In genomic region chr16:11604783-11605563, GRCh38 we compare ENCODE assay signal across 11 cellular contexts. TPM values are rescaled to one million over a fixed set of nuclear protein-coding genes. Genes with fewer than 3 reads are reported as not detected.
DNase-seq lines count a peak whose midpoint lies in the region; ATAC-seq and TF ChIP-seq lines count a peak whose summit lies in the region.
"Had no signal": no experiment of that assay in that cellular context is flagged by ENCODE, and none has a peak within 500 bp of the region (broad histone marks: within the 10 kb centered on the region; RNA-seq: fewer than 3 reads in every experiment).

No MANE protein-coding gene starts in this region.

- no peaks in the 10 kb centered on the region for H3K9me2 ChIP-seq in PC-9 (ENCODE audit: insufficient read depth)

- no peak overlapping the region for H3K4me2 ChIP-seq in PC-9

- intact Hi-C loops in PC-9 (cut with micrococcal nuclease; ENCODE audit: unreplicated experiment): no loop called here

- H3K27me3 ChIP-seq in gastroesophageal sphincter: peaks cover 8% of the 10 kb centered on the region
- no peaks in the 10 kb centered on the region for H3K27me3 ChIP-seq in mucosa of rectum (ENCODE audit: control insufficient read depth in 2 of 2, insufficient read depth in 2 of 2, low read length in 2 of 2)
- no peaks in the 10 kb centered on the region for H3K27me3 ChIP-seq in tibial nerve
- no peaks in the 10 kb centered on the region for H3K27me3 ChIP-seq in PC-9 (ENCODE audit: insufficient read depth, low read depth)

- no peak for TF ChIP-seq POLR2A in gastroesophageal sphincter (IDR thresholded peaks at IDR 0.05)
- no peak for TF ChIP-seq POLR2A in tibial nerve (IDR thresholded peaks at IDR 0.05)

- H3K27ac ChIP-seq in adipose tissue (ENCODE audit: low read depth, low read length): peak overlapping the region; percentile 54
- peak overlapping the region in 3 of 4 donors; percentile 37 to 70 (median 62) for H3K27ac ChIP-seq in gastroesophageal sphincter
- H3K27ac ChIP-seq in mucosa of rectum (ENCODE audit: low read depth in 2 of 2, low read length in 2 of 2): peak overlapping the region; percentile 38 to 40
- peak overlapping the region in 3 of 4 donors; percentile 31 to 67 (median 39) for H3K27ac ChIP-seq in tibial nerve
- H3K27ac ChIP-seq in PC-9: no peak overlapping the region

- DNase-seq in tibial nerve (ENCODE audit: low spot score in 2 of 2) (no peak), ACHN (no peak), mesenteric fat pad (ENCODE audit: low spot score) (no peak), PC-9 (no peak)
- DNase-seq: activated CD4-positive, alpha-beta T cell treated with anti-CD3 and anti-CD28 coated beads, Interleukin-2, amount 10 ng/mL, durations not matched to agents 7 days and 5 days; cortex of kidney; NCI-H774 had no signal

- WGBS in adipose tissue, 3 donors: 53 to 60% (median 54%) methylated on average over 21 of the region's 21 CpGs
- WGBS in gastroesophageal sphincter (ENCODE audit: low coverage in 1 of 2), 2 donors: 24 to 51% methylated on average over 3 to 9 of the region's 21 CpGs
- WGBS in tibial nerve, 2 donors: 64 to 74% methylated on average over 21 of the region's 21 CpGs

- no TSS peak for BruUV-seq in PC-9 (replicated peaks; lab: Mats Ljungman, UMichigan)

- TF ChIP-seq CTCF in gastroesophageal sphincter (IDR thresholded peaks at IDR 0.05) (no peak), tibial nerve (IDR thresholded peaks at IDR 0.05) (no peak), PC-9 (conservative IDR thresholded peaks at IDR 0.05) (no peak)

- ATAC-seq in gastroesophageal sphincter (peak; percentile 74), HG02981 (IDR thresholded peaks at IDR 0.05; ENCODE audit: unreplicated experiment) (no peak)

- H3K4me1 ChIP-seq in gastroesophageal sphincter (peaks cover 0 to 25% (median 3%) of the 10 kb centered on the region in 3 donors), mucosa of rectum (ENCODE audit: control insufficient read depth in 2 of 2, insufficient read depth in 2 of 2, low read length in 2 of 2) (peaks cover 7 to 13% of the 10 kb centered on the region in 2 donors), tibial nerve (peaks cover 0 to 23% (median 4%) of the 10 kb centered on the region in 4 donors), PC-9 (replicated peaks; ENCODE audit: insufficient read depth) (peaks cover 23% of the 10 kb centered on the region)

- in situ Hi-C loops in ACHN (cut with HindIII; ENCODE audit: low pct_ligation_motif_present, low pct_unique_long_range_greater_than_20kb, low sequenced_read_pairs): no loop called here

- no peak overlapping the region for H3K4me3 ChIP-seq in gastroesophageal sphincter
- no peak overlapping the region for H3K4me3 ChIP-seq in mucosa of rectum (ENCODE audit: low read length in 2 of 2)
- no peak overlapping the region for H3K4me3 ChIP-seq in tibial nerve
- H3K4me3 ChIP-seq in PC-9: no peak overlapping the region

- H2AFZ ChIP-seq in PC-9: no peak overlapping the region

- H3K9me3 ChIP-seq in gastroesophageal sphincter (no peaks in the 10 kb centered on the region), mucosa of rectum (ENCODE audit: control insufficient read depth in 2 of 2, low read length in 2 of 2) (no peaks in the 10 kb centered on the region), tibial nerve (no peaks in the 10 kb centered on the region), PC-9 (ENCODE audit: insufficient read depth, low read depth) (no peaks in the 10 kb centered on the region)

- no peaks in the 10 kb centered on the region for H3K36me3 ChIP-seq in gastroesophageal sphincter
- H3K36me3 ChIP-seq in mucosa of rectum (ENCODE audit: control insufficient read depth in 2 of 2, insufficient read depth in 2 of 2, low read length in 2 of 2): no peaks in the 10 kb centered on the region
- no peaks in the 10 kb centered on the region for H3K36me3 ChIP-seq in tibial nerve
- H3K36me3 ChIP-seq in PC-9 (ENCODE audit: low read depth): no peaks in the 10 kb centered on the region

- H3K9ac ChIP-seq in mucosa of rectum (ENCODE audit: low read depth in 1 of 2, low read length in 2 of 2): peak overlapping the region in 1 of 2 donors; percentile 3

- CTCF ChIA-PET in PC-9 (lab: Charles Lee): no interaction called here

- POLR2A ChIA-PET in PC-9 (lab: Charles Lee; ENCODE audit: unreplicated experiment): no interaction called here

- H3K79me2 ChIP-seq in PC-9 (ENCODE audit: low read depth): no peaks in the 10 kb centered on the region

- no peaks in the 10 kb centered on the region for H4K20me1 ChIP-seq in PC-9 (ENCODE audit: insufficient read depth)

- peaks cover 20% of the 10 kb centered on the region for H3F3A ChIP-seq in PC-9 (ENCODE audit: insufficient read depth, low read depth)

- no peak for TF ChIP-seq EP300 in gastroesophageal sphincter (IDR thresholded peaks at IDR 0.05)
- TF ChIP-seq EP300 in tibial nerve (IDR thresholded peaks at IDR 0.05): peak; percentile 53 to 73

RNA-seq across cellular contexts. Expression of gene LITAF, which starts 18.3 kb away (rescaled TPM):
- 100 to 1,000 TPM in 2 of 3 donors, 10 to 100 TPM in 1; 21.6 to 181 (median 148) TPM for polyA plus RNA-seq in adipose tissue
- 10 to 100 TPM; 31.6 to 95.0 (median 44.5) TPM for total RNA-seq in gastroesophageal sphincter
- 10 to 100 TPM; 54.8 to 73.0 (median 65.3) TPM for total RNA-seq in tibial nerve
- total RNA-seq in mesenteric fat pad: 191 TPM
- 232 and 244 TPM in 2 replicates for total RNA-seq in PC-9 (2021)
